10 cellular contexts compared by ENCODE assay signal in the genomic region with DNA sequence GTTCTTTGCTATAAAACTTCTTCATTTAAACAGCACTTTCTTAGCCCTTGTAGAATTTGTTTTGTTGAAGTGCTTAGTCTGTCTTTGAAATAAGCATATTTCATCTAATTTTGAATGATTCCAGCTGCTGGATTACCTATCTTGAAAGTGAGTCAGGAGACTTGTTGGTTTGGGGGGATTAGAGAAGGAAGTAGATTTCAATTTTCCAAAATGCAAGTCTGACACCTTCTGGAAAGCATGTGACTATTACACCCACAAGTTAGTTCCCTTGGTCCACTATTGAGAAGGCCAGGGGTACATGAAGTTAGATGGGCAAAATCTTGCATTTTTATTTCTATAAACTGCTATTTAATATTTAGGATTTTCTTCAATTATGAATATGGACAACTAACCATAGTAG.
A peak's percentile ranks its signal among the peaks of the same experiment; 100 is the strongest.
DNase-seq lines count a peak whose midpoint lies in the region; ATAC-seq, FAIRE-seq and TF ChIP-seq lines count a peak whose summit lies in the region.
"Had no signal": no experiment of that assay in that cellular context is flagged by ENCODE, and none has a peak within 500 bp of the region (broad histone marks: within the 10 kb centered on the region; RNA-seq: fewer than 3 reads in every experiment).

No MANE protein-coding gene starts in this region.

- H3K4me3 Mint-ChIP-seq in astrocyte (ENCODE audit: unreplicated experiment) = no peak overlapping the region
- no peak overlapping the region for H3K4me3 Mint-ChIP-seq in activated T-cell treated with anti-CD3 and anti-CD28 coated beads, Interleukin-2, amount 50 U/mL, for 24 hours

- no peak overlapping the region for H3K4me2 ChIP-seq in astrocyte (ENCODE audit: low read length)
- no peak overlapping the region for H3K4me2 ChIP-seq in HepG2 (ENCODE audit: low read depth, low read length)

- H3K36me3 ChIP-seq in BE2C (no peaks in the 10 kb centered on the region), astrocyte (ENCODE audit: insufficient read depth, low read length) (no peaks in the 10 kb centered on the region), HepG2 (replicated peaks in 1 of 2; ENCODE audit: control insufficient read depth in 1 of 2, insufficient read depth in 2 of 2, low read length in 2 of 2) (no peaks in the 10 kb centered on the region)

- TF ChIP-seq POLR2A in HepG2 (IDR thresholded peaks at IDR 0.05; ENCODE audit: insufficient read depth in 1 of 2, low read depth in 2 of 2, low read length in 2 of 2) = no peak

- DNase-seq in BE2C (no peak), astrocyte (ENCODE audit: low read depth) (peak; percentile 60), HepG2 (ENCODE audit: low spot score) (peak; percentile 20), NCI-H1048 (lab: John Stamatoyannopoulos, UW) (no peak), RPMI8226 (no peak)
- no peak for DNase-seq in activated T-cell treated with anti-CD3 and anti-CD28 coated beads, Interleukin-2, amount 50 U/mL, for 24 hours
- no peak for DNase-seq in activated naive CD4-positive, alpha-beta T cell treated with anti-CD3 and anti-CD28 coated beads, Interleukin-2, amount 50 U/mL, for 72 hours (ENCODE audit: low spot score in 2 of 2)
- DNase-seq: NCI-H446 treated with DMSO at 0.1 percent for 48 hours had no signal

- TF ChIP-seq CTCF in BE2C (IDR thresholded peaks at IDR 0.05; ENCODE audit: low read depth, low read length) = peak; percentile 12; the same call in 1 of the 2 replicates
- TF ChIP-seq CTCF in LNCAP (IDR thresholded peaks at IDR 0.05) = peak; percentile 65
- peak; percentile 45 for TF ChIP-seq CTCF in astrocyte (IDR thresholded peaks at IDR 0.05; ENCODE audit: insufficient read depth, low read depth, low read length)
- TF ChIP-seq CTCF in HepG2 (CRISPR knock-in tag; IDR thresholded peaks at IDR 0.05) = peak; percentile 67

- TF ChIP-seq EP300 in HepG2 (IDR thresholded peaks at IDR 0.05; ENCODE audit: low read depth in 2 of 2, low read length in 2 of 2) = no peak
- TF ChIP-seq EP300 in HepG2 (CRISPR knock-in tag; IDR thresholded peaks at IDR 0.05; ENCODE audit: borderline replicate concordance) = no peak

- 0 out of 2 replicates have a peak, but pooled peaks have one; percentile 29 for TF ChIP-seq RAD21 in HepG2 (CRISPR knock-in tag; IDR thresholded peaks at IDR 0.05)

- CTCF ChIA-PET in HepG2 (lab: Yijun Ruan, JAX; ENCODE audit: low intra/inter-chr PET ratio, low total read pairs) = interaction anchor here (1.3 kb wide), 1 partner anchor 132 kb away, joined by 6 read pairs; no protein-coding TSS in a partner anchor

- no TSS peak for BruUV-seq in HepG2 (replicated peaks; lab: Mats Ljungman, UMichigan)

- peaks cover 3% of the 10 kb centered on the region; the same call in 1 of the 2 replicates for H3K27me3 ChIP-seq in BE2C
- no peaks in the 10 kb centered on the region for H3K27me3 ChIP-seq in astrocyte (ENCODE audit: insufficient read depth, low read length)
- no peaks in the 10 kb centered on the region for H3K27me3 ChIP-seq in HepG2 (ENCODE audit: control insufficient read depth in 1 of 2, insufficient read depth in 2 of 2, low read length in 2 of 2)

- H3K27ac ChIP-seq in astrocyte (ENCODE audit: low read depth, low read length) (no peak overlapping the region), HepG2 (ENCODE audit: extremely low read length, insufficient read depth, low read length) (no peak overlapping the region)

- H3K4me1 ChIP-seq in BE2C (no peaks in the 10 kb centered on the region), astrocyte (ENCODE audit: insufficient read depth, low read length) (peaks cover 3% of the 10 kb centered on the region), HepG2 (ENCODE audit: insufficient read depth, low read length) (peaks cover 40% of the 10 kb centered on the region)

- H3K4me3 ChIP-seq in BE2C (ENCODE audit: low read depth, low read length) (no peak overlapping the region), astrocyte (ENCODE audit: insufficient read depth, low read depth, low read length) (no peak overlapping the region), HepG2 (replicated peaks in 1 of 3; ENCODE audit: insufficient read depth in 1 of 3, low read depth in 2 of 3, low read length in 3 of 3) (no peak overlapping the region)

- no peaks in the 10 kb centered on the region for H3K36me3 Mint-ChIP-seq in astrocyte (ENCODE audit: low read depth, unreplicated experiment)
- no peaks in the 10 kb centered on the region for H3K36me3 Mint-ChIP-seq in activated T-cell treated with anti-CD3 and anti-CD28 coated beads, Interleukin-2, amount 50 U/mL, for 24 hours (ENCODE audit: low read depth)
- H3K36me3 Mint-ChIP-seq in activated naive CD4-positive, alpha-beta T cell treated with anti-CD3 and anti-CD28 coated beads, Interleukin-2, amount 50 U/mL, for 72 hours = no peaks in the 10 kb centered on the region

- H3K79me2 ChIP-seq in astrocyte (ENCODE audit: insufficient read depth, low read length) (no peaks in the 10 kb centered on the region), HepG2 (ENCODE audit: insufficient read depth, low read length) (no peaks in the 10 kb centered on the region)

- no peaks in the 10 kb centered on the region for H3K27me3 Mint-ChIP-seq in astrocyte (ENCODE audit: low read depth, unreplicated experiment)
- H3K27me3 Mint-ChIP-seq in activated T-cell treated with anti-CD3 and anti-CD28 coated beads, Interleukin-2, amount 50 U/mL, for 24 hours = peaks cover 19% of the 10 kb centered on the region

- no peak overlapping the region for H3K9ac ChIP-seq in astrocyte (ENCODE audit: low read length)
- H3K9ac ChIP-seq in HepG2 (ENCODE audit: insufficient read depth, low read depth, low read length) = no peak overlapping the region

- in situ Hi-C loops in HepG2 (cut with HindIII; ENCODE audit: extremely low pct_ligation_motif_present, low pct_unique_long_range_greater_than_20kb) = loop anchor here (10.0 kb wide), 1 partner anchor 133 kb away; no protein-coding TSS in a partner anchor

- H3K4me1 Mint-ChIP-seq in astrocyte (ENCODE audit: low read depth, unreplicated experiment) = peaks cover 12% of the 10 kb centered on the region
- H3K4me1 Mint-ChIP-seq in activated T-cell treated with anti-CD3 and anti-CD28 coated beads, Interleukin-2, amount 50 U/mL, for 24 hours (ENCODE audit: low read depth) = no peaks in the 10 kb centered on the region

- no peaks in the 10 kb centered on the region for H3K9me3 Mint-ChIP-seq in astrocyte (ENCODE audit: unreplicated experiment)
- no peaks in the 10 kb centered on the region for H3K9me3 Mint-ChIP-seq in activated T-cell treated with anti-CD3 and anti-CD28 coated beads, Interleukin-2, amount 50 U/mL, for 24 hours
- no peaks in the 10 kb centered on the region for H3K9me3 Mint-ChIP-seq in activated naive CD4-positive, alpha-beta T cell treated with anti-CD3 and anti-CD28 coated beads, Interleukin-2, amount 50 U/mL, for 72 hours

- POLR2A ChIA-PET in HepG2 (lab: Yijun Ruan, JAX) = no interaction called here

- intact Hi-C loops in HepG2 (cut with micrococcal nuclease; ENCODE audit: unreplicated experiment) = loop anchor here (1.0 to 2.0 kb wide), 3 partner anchors 133 to 319 kb away; no protein-coding TSS in a partner anchor

- H4K20me1 ChIP-seq in astrocyte (ENCODE audit: insufficient read depth, low read length) = no peaks in the 10 kb centered on the region
- no peaks in the 10 kb centered on the region for H4K20me1 ChIP-seq in HepG2 (ENCODE audit: insufficient read depth, low read length)

- H3K27ac Mint-ChIP-seq in astrocyte (ENCODE audit: unreplicated experiment) = no peak overlapping the region
- H3K27ac Mint-ChIP-seq in activated T-cell treated with anti-CD3 and anti-CD28 coated beads, Interleukin-2, amount 50 U/mL, for 24 hours = no peak overlapping the region
- H3K27ac Mint-ChIP-seq in activated naive CD4-positive, alpha-beta T cell treated with anti-CD3 and anti-CD28 coated beads, Interleukin-2, amount 50 U/mL, for 72 hours = no peak overlapping the region

- no peaks in the 10 kb centered on the region for H3K9me3 ChIP-seq in BE2C
- no peaks in the 10 kb centered on the region for H3K9me3 ChIP-seq in astrocyte (ENCODE audit: insufficient read depth, low read depth, low read length)
- H3K9me3 ChIP-seq in HepG2 (ENCODE audit: low read length) = no peaks in the 10 kb centered on the region

- FAIRE-seq in astrocyte (lab: Jason Lieb, UNC) (peak; percentile 58), HepG2 (lab: Jason Lieb, UNC) (no peak)
- FAIRE-seq: colon had no signal

- ATAC-seq in HepG2 = peak; percentile 52; the same call in 2 of the 3 replicates
- no peak for ATAC-seq in activated naive CD4-positive, alpha-beta T cell treated with anti-CD3 and anti-CD28 coated beads, Interleukin-2, amount 50 U/mL, for 72 hours

- H2AFZ ChIP-seq in astrocyte (ENCODE audit: low read depth, low read length) = no peak overlapping the region
- no peak overlapping the region for H2AFZ ChIP-seq in HepG2 (ENCODE audit: low read length)

TF ChIP-seq in HepG2, 621 proteins besides CTCF, POLR2A, EP300 and RAD21 (continues in another document):
- TF ChIP-seq JUNB (CRISPR knock-in tag; IDR thresholded peaks at IDR 0.05; ENCODE audit: borderline replicate concordance) (no peak), FOXP1 (IDR thresholded peaks at IDR 0.05) (no peak), FOXP1 (CRISPR knock-in tag; IDR thresholded peaks at IDR 0.05) (no peak), SMC3 (IDR thresholded peaks at IDR 0.05; ENCODE audit: low read length) (peak; percentile 35; the same call in 1 of the 2 replicates), TBX2 (CRISPR knock-in tag; IDR thresholded peaks at IDR 0.05; ENCODE audit: borderline replicate concordance) (no peak)

Comparison
In these comparisons a context has a peak if more than half of its experiments do, and no peak if none do; other contexts are left out.
1. DNase-seq: peak in astrocyte (single experiment) and HepG2 (single experiment); none in BE2C (single experiment), activated T-cell treated with anti-CD3 and anti-CD28 coated beads, Interleukin-2, amount 50 U/mL, for 24 hours (single experiment), NCI-H1048 (single experiment), RPMI8226 (single experiment) and activated naive CD4-positive, alpha-beta T cell treated with anti-CD3 and anti-CD28 coated beads, Interleukin-2, amount 50 U/mL, for 72 hours (0 of 2).
2. CTCF ChIP-seq: peak in every context shown above with its lines; median percentile 67 in HepG2; 65 in LNCAP; 45 in astrocyte; 12 in BE2C.